9 cellular contexts compared by ENCODE assay signal in the genomic region with DNA sequence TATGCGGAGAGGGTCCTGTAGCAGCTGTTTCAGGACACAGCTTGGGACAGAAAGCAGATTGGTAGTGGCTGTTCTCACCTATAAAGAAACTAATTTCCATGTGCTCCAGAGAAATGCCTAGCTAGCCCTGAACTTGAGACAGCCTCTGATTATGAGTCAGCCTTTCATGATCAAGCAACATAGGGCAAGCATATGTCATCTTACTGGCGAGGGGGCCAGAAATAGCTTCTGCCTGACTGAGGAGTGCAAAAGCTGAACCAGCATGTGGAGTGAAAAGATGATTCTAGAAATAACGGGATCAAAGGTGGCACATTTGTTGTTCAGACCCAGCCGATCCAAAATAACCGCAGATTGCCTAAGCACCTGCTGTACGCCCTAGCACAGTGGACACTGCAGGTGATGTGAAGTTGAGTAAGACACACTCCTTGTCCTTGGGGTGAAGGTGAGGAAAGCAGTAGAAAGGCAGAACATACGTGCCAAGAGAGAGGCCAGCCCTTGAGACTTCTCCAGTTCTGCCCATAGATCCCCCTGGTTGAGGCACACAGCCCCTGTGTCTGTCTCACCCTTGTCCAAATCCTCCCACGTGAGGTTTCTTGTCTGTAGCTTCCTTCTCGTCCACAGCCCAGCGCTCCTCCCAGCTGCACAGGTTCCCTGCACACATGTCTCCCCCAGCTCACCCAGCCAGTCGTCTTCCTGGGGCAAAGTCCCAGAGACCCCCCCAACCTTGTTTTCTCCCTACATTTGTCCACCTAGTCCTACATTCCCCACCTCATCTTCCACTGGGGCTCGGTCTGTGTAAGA. TPM values are rescaled to one million over a fixed set of nuclear protein-coding genes. Genes with fewer than 3 reads are reported as not detected.
DNase-seq lines count a peak whose midpoint lies in the region; ATAC-seq and TF ChIP-seq lines count a peak whose summit lies in the region.
"Had no signal": no experiment of that assay in that cellular context is flagged by ENCODE, and none has a peak within 500 bp of the region (broad histone marks: within the 10 kb centered on the region; RNA-seq: fewer than 3 reads in every experiment).

No MANE protein-coding gene starts in this region.

- peak overlapping the region; percentile 42 for H3K27ac Mint-ChIP-seq in type B pancreatic cell

- ATAC-seq in heart left ventricle: no peak
- ATAC-seq: left lobe of liver had no signal

- peaks cover 16% of the 10 kb centered on the region for H3K4me1 Mint-ChIP-seq in type B pancreatic cell (ENCODE audit: unreplicated experiment)

- 57 to 64% (median 63%) methylated on average over 12 of the region's 12 CpGs for WGBS in heart left ventricle, 4 donors
- WGBS in esophagus squamous epithelium, 2 donors: 52 to 55% methylated on average over 11 to 12 of the region's 12 CpGs
- WGBS in smooth muscle cell (ENCODE audit: low lambda C conversion rate): 73% methylated on average over 12 of the region's 12 CpGs

- H3K4me2 ChIP-seq in smooth muscle cell: no peak overlapping the region

- no peaks in the 10 kb centered on the region for H3K36me3 Mint-ChIP-seq in type B pancreatic cell

- H3K4me1 ChIP-seq in cardiac muscle cell (ENCODE audit: low read depth): no peaks in the 10 kb centered on the region
- H3K4me1 ChIP-seq in heart left ventricle: peaks cover 0 to 20% (median 13%) of the 10 kb centered on the region in 12 donors
- H3K4me1 ChIP-seq in esophagus squamous epithelium: peaks cover 0 to 22% (median 13%) of the 10 kb centered on the region in 3 donors
- peaks cover 9% of the 10 kb centered on the region for H3K4me1 ChIP-seq in smooth muscle cell (ENCODE audit: low read depth)

- H3K36me3 ChIP-seq in cardiac muscle cell (no peaks in the 10 kb centered on the region), heart left ventricle (peaks cover 0 to 4% (median 0%) of the 10 kb centered on the region in 9 donors), esophagus squamous epithelium (no peaks in the 10 kb centered on the region), smooth muscle cell (ENCODE audit: low read depth) (no peaks in the 10 kb centered on the region)

- H3K27me3 ChIP-seq in cardiac muscle cell (no peaks in the 10 kb centered on the region), heart left ventricle (no peaks in the 10 kb centered on the region), esophagus squamous epithelium (no peaks in the 10 kb centered on the region), smooth muscle cell (ENCODE audit: low read depth) (no peaks in the 10 kb centered on the region)

- no peak overlapping the region for H3K9ac ChIP-seq in smooth muscle cell (ENCODE audit: low read depth)

- TF ChIP-seq CTCF in cardiac muscle cell (IDR thresholded peaks at IDR 0.05; ENCODE audit: low read depth, low read length) (no peak), heart left ventricle (IDR thresholded peaks at IDR 0.05) (no peak), type B pancreatic cell (conservative IDR thresholded peaks at IDR 0.05) (no peak), esophagus squamous epithelium (IDR thresholded peaks at IDR 0.05) (no peak), smooth muscle cell (IDR thresholded peaks at IDR 0.05; ENCODE audit: borderline replicate concordance, insufficient read depth, poor library complexity, severe bottlenecking) (no peak)

- peak in 1 of 2 donors; percentile 64 for DNase-seq in cardiac muscle cell (ENCODE audit: low read depth in 1 of 2, low spot score in 1 of 2)
- DNase-seq in heart left ventricle: no peak
- DNase-seq in NCI-H460 (ENCODE audit: extremely low read depth, low read depth): peak; percentile 39
- DNase-seq in dermis blood vessel endothelial cell: peak; percentile 28
- DNase-seq in type B pancreatic cell (ENCODE audit: extremely low spot score, unreplicated experiment): no peak
- no peak for DNase-seq in esophagus squamous epithelium (lab: John Stamatoyannopoulos, UW)
- DNase-seq in activated gamma-delta T cell treated with Interleukin-2 at 50 U/mL for 16 hours: no peak
- no peak for DNase-seq in smooth muscle cell (lab: John Stamatoyannopoulos, UW; ENCODE audit: unreplicated experiment)

- H3K9me3 ChIP-seq in cardiac muscle cell (ENCODE audit: low read depth): no peaks in the 10 kb centered on the region
- no peaks in the 10 kb centered on the region for H3K9me3 ChIP-seq in heart left ventricle
- H3K9me3 ChIP-seq in esophagus squamous epithelium: no peaks in the 10 kb centered on the region
- H3K9me3 ChIP-seq in smooth muscle cell (replicated peaks; ENCODE audit: low read depth): no peaks in the 10 kb centered on the region

- H3K79me2 ChIP-seq in smooth muscle cell (ENCODE audit: low read depth): peaks cover 16% of the 10 kb centered on the region

- intact Hi-C loops in heart left ventricle (cut with DNase I) (no loop called here), esophagus squamous epithelium (cut with DNase I) (no loop called here)

- peaks cover 8% of the 10 kb centered on the region for H3K27me3 Mint-ChIP-seq in type B pancreatic cell

- no peak overlapping the region for H3K4me3 ChIP-seq in cardiac muscle cell
- H3K4me3 ChIP-seq in heart left ventricle: no peak overlapping the region
- H3K4me3 ChIP-seq in esophagus squamous epithelium: no peak overlapping the region
- no peak overlapping the region for H3K4me3 ChIP-seq in smooth muscle cell

- peaks cover 16% of the 10 kb centered on the region for H4K20me1 ChIP-seq in smooth muscle cell (ENCODE audit: low read depth)

- peak overlapping the region; percentile 60 for H3K4me3 Mint-ChIP-seq in type B pancreatic cell

- no peak overlapping the region for H2AFZ ChIP-seq in smooth muscle cell (ENCODE audit: low read depth)

- no peaks in the 10 kb centered on the region for H3K9me3 Mint-ChIP-seq in type B pancreatic cell

- peak overlapping the region; percentile 10 for H3K27ac ChIP-seq in cardiac muscle cell
- H3K27ac ChIP-seq in heart left ventricle: peak overlapping the region in 2 of 12 donors; percentile 9 to 34
- no peak overlapping the region for H3K27ac ChIP-seq in esophagus squamous epithelium
- H3K27ac ChIP-seq in smooth muscle cell (ENCODE audit: low read depth): no peak overlapping the region

- H3F3A ChIP-seq in smooth muscle cell (ENCODE audit: low read depth): peaks cover 11% of the 10 kb centered on the region

- TF ChIP-seq POLR2A in heart left ventricle (IDR thresholded peaks at IDR 0.05) (no peak), esophagus squamous epithelium (IDR thresholded peaks at IDR 0.05) (no peak)

RNA-seq across cellular contexts. Expression of gene BCL7B, which starts 2.7 kb away (rescaled TPM):
- total RNA-seq in cardiac muscle cell: 34.4 and 36.7 TPM in 2 replicates
- 37.8 and 45.7 TPM in 2 replicates for polyA plus RNA-seq in cardiac muscle cell
- total RNA-seq in heart left ventricle: 100 to 1,000 TPM in 2 of 9 donors, 10 to 100 TPM in 7; 63.2 to 182 (median 77.9) TPM
- 10 to 100 TPM; 65.3 to 88.8 TPM for polyA plus RNA-seq in heart left ventricle
- 34.0 and 39.2 TPM in 2 replicates for total RNA-seq in NCI-H460 (2014; rRNA removed; shearing (Covaris generic))
- polyA plus RNA-seq in NCI-H460 (2014; cell fraction: nucleus; rRNA removed): 34.8 and 68.4 TPM in 2 replicates
- total RNA-seq in dermis blood vessel endothelial cell: 18.5 and 32.2 TPM in 2 replicates
- 32.8 and 37.7 TPM in 2 replicates for total RNA-seq in type B pancreatic cell (ENCODE audit: low replicate concordance)
- 10 to 100 TPM; 39.8 to 55.3 (median 43.0) TPM for total RNA-seq in esophagus squamous epithelium
- 16.0 and 31.9 TPM in 2 replicates for total RNA-seq in smooth muscle cell
- 30.7 and 37.9 TPM in 2 replicates for polyA plus RNA-seq in smooth muscle cell

RNA-seq across cellular contexts. Expression of gene TBL2, which starts 18.1 kb away (rescaled TPM):
- total RNA-seq in cardiac muscle cell (79.0 and 80.3 TPM in 2 replicates), heart left ventricle (10 to 100 TPM in 7 of 9 donors, 1 to 10 TPM in 2; 6.8 to 24.1 (median 14.1) TPM), dermis blood vessel endothelial cell (55.0 and 68.1 TPM in 2 replicates), type B pancreatic cell (ENCODE audit: low replicate concordance) (45.9 and 55.8 TPM in 2 replicates), esophagus squamous epithelium (10 to 100 TPM; 18.1 to 34.8 (median 26.7) TPM), smooth muscle cell (62.4 and 78.5 TPM in 2 replicates)
- polyA plus RNA-seq in cardiac muscle cell (65.3 and 70.8 TPM in 2 replicates), heart left ventricle (10 to 100 TPM in 1 of 2 donors, 1 to 10 TPM in 1; 3.5 to 27.3 TPM), smooth muscle cell (57.7 and 67.6 TPM in 2 replicates)
- 70.5 and 76.4 TPM in 2 replicates for total RNA-seq in NCI-H460 (2014; rRNA removed; shearing (Covaris generic))
- polyA plus RNA-seq in NCI-H460 (2014; cell fraction: nucleus; rRNA removed): 62.0 and 135 TPM in 2 replicates

RNA-seq across cellular contexts. Expression of gene BAZ1B, which starts 38.1 kb away (rescaled TPM):
- 35.1 and 42.5 TPM in 2 replicates for total RNA-seq in cardiac muscle cell
- polyA plus RNA-seq in cardiac muscle cell: 18.1 and 19.7 TPM in 2 replicates
- total RNA-seq in heart left ventricle: 10 to 100 TPM; 30.1 to 45.0 (median 41.5) TPM
- 10 to 100 TPM; 19.0 to 31.5 TPM for polyA plus RNA-seq in heart left ventricle
- 72.0 and 81.9 TPM in 2 replicates for total RNA-seq in NCI-H460 (2014; rRNA removed; shearing (Covaris generic))
- polyA plus RNA-seq in NCI-H460 (2014; cell fraction: nucleus; rRNA removed): 38.7 and 54.0 TPM in 2 replicates
- total RNA-seq in dermis blood vessel endothelial cell: 55.1 and 72.5 TPM in 2 replicates
- total RNA-seq in type B pancreatic cell (ENCODE audit: low replicate concordance): 68.0 and 86.8 TPM in 2 replicates
- 10 to 100 TPM; 18.8 to 40.4 (median 27.4) TPM for total RNA-seq in esophagus squamous epithelium
- 43.9 and 48.8 TPM in 2 replicates for total RNA-seq in smooth muscle cell
- 20.1 and 23.9 TPM in 2 replicates for polyA plus RNA-seq in smooth muscle cell

Comparison
In these comparisons a context has a peak if more than half of its experiments do, and no peak if none do; other contexts are left out.
1. DNase-seq: peak in NCI-H460 (single experiment) and dermis blood vessel endothelial cell (single experiment); none in heart left ventricle (0 of 5), type B pancreatic cell (single experiment), esophagus squamous epithelium (single experiment), activated gamma-delta T cell treated with Interleukin-2 at 50 U/mL for 16 hours (single experiment) and smooth muscle cell (single experiment).